Comparison of ENCODE assay signal across 28 cellular contexts in genomic region chr4:9685692-9686091, GRCh38.
"Had no signal": no experiment of that assay in that cellular context is flagged by ENCODE, and none has a peak within 500 bp of the region (broad histone marks: within the 10 kb centered on the region; RNA-seq: fewer than 3 reads in every experiment).

No MANE protein-coding gene starts in this region.

- H3K36me3 ChIP-seq: breast epithelium, colonic mucosa, Peyer's patch, SJCRH30 had no signal

- H3K27ac ChIP-seq: breast epithelium, colonic mucosa, Peyer's patch, RWPE1, SJCRH30 had no signal

- H3K4me1 ChIP-seq: breast epithelium, colonic mucosa, Peyer's patch, SJCRH30 had no signal

- H3K4me3 ChIP-seq: breast epithelium, colonic mucosa, Peyer's patch, SJCRH30 had no signal

- H3K36me3 Mint-ChIP-seq: activated CD4-positive, alpha-beta memory T cell treated with anti-CD3 and anti-CD28 coated beads for 36 hours; activated naive CD4-positive, alpha-beta T cell treated with anti-CD3 and anti-CD28 coated beads, Interleukin-2, amount 10 ng/mL, durations not matched to agents 7 days and 5 days; activated naive CD8-positive, alpha-beta T cell treated with anti-CD3 and anti-CD28 coated beads for 36 hours; IgD-negative memory B cell had no signal

- H3K27ac Mint-ChIP-seq: activated B cell treated with CpG ODN at 0.5 μM for 24 hours; activated CD4-positive, alpha-beta memory T cell treated with anti-CD3 and anti-CD28 coated beads for 36 hours; activated CD4-positive, alpha-beta T cell treated with anti-CD3 and anti-CD28 coated beads, Interleukin-2, amount 10 ng/mL, durations not matched to agents 7 days and 5 days; activated naive CD4-positive, alpha-beta T cell treated with anti-CD3 and anti-CD28 coated beads, Interleukin-2, amount 10 ng/mL, durations not matched to agents 7 days and 5 days; activated naive CD8-positive, alpha-beta T cell treated with anti-CD3 and anti-CD28 coated beads for 36 hours; IgD-negative memory B cell; T-helper 1 cell treated with Interleukin-12 subunit alpha and Interleukin-12 subunit beta and Interleukin-4 antibody, amounts not matched to agents 30 μg/mL and 1 μg/mL, for 36 hours had no signal

- H3K27me3 ChIP-seq: breast epithelium, colonic mucosa, Peyer's patch, SJCRH30 had no signal

- H3K4me1 Mint-ChIP-seq: activated naive CD8-positive, alpha-beta T cell treated with anti-CD3 and anti-CD28 coated beads for 36 hours had no signal

- H3K9me3 Mint-ChIP-seq: activated B cell treated with CpG ODN at 0.5 μM for 24 hours; activated CD4-positive, alpha-beta memory T cell treated with anti-CD3 and anti-CD28 coated beads for 36 hours; activated CD4-positive, alpha-beta T cell treated with anti-CD3 and anti-CD28 coated beads, Interleukin-2, amount 10 ng/mL, durations not matched to agents 7 days and 5 days; activated naive CD4-positive, alpha-beta T cell treated with anti-CD3 and anti-CD28 coated beads, Interleukin-2, amount 10 ng/mL, durations not matched to agents 7 days and 5 days; activated naive CD8-positive, alpha-beta T cell treated with anti-CD3 and anti-CD28 coated beads for 36 hours; activated T-cell treated with anti-CD3 and anti-CD28 coated beads, Interleukin-2, amount 50 U/mL, for 4 hours; IgD-negative memory B cell; T-helper 1 cell treated with Interleukin-12 subunit alpha and Interleukin-12 subunit beta and Interleukin-4 antibody, amounts not matched to agents 30 μg/mL and 1 μg/mL, for 36 hours had no signal

- H3K4me3 Mint-ChIP-seq: activated B cell treated with CpG ODN at 0.5 μM for 24 hours; activated CD4-positive, alpha-beta memory T cell treated with anti-CD3 and anti-CD28 coated beads for 36 hours; activated CD4-positive, alpha-beta T cell treated with anti-CD3 and anti-CD28 coated beads, Interleukin-2, amount 10 ng/mL, durations not matched to agents 7 days and 5 days; activated naive CD4-positive, alpha-beta T cell treated with anti-CD3 and anti-CD28 coated beads, Interleukin-2, amount 10 ng/mL, durations not matched to agents 7 days and 5 days; activated naive CD8-positive, alpha-beta T cell treated with anti-CD3 and anti-CD28 coated beads for 36 hours; activated T-cell treated with anti-CD3 and anti-CD28 coated beads, Interleukin-2, amount 50 U/mL, for 4 hours; IgD-negative memory B cell; T-helper 1 cell treated with Interleukin-12 subunit alpha and Interleukin-12 subunit beta and Interleukin-4 antibody, amounts not matched to agents 30 μg/mL and 1 μg/mL, for 36 hours had no signal

- H3K27me3 Mint-ChIP-seq: activated CD4-positive, alpha-beta memory T cell treated with anti-CD3 and anti-CD28 coated beads for 36 hours; activated naive CD8-positive, alpha-beta T cell treated with anti-CD3 and anti-CD28 coated beads for 36 hours had no signal

- ATAC-seq: activated T-cell treated with anti-CD3 and anti-CD28 coated beads, Interleukin-2, amount 50 U/mL, for 4 hours had no signal

- H3K9me3 ChIP-seq: breast epithelium, colonic mucosa, Peyer's patch, SJCRH30, SK-N-SH had no signal

- DNase-seq: activated B cell treated with CpG ODN at 0.5 μM for 24 hours; activated CD4-positive, alpha-beta memory T cell treated with anti-CD3 and anti-CD28 coated beads for 36 hours; activated CD4-positive, alpha-beta T cell treated with anti-CD3 and anti-CD28 coated beads for 1 hour; activated CD4-positive, alpha-beta T cell treated with anti-CD3 and anti-CD28 coated beads, Interleukin-2, amount 10 ng/mL, durations not matched to agents 7 days and 5 days; activated CD8-positive, alpha-beta memory T cell treated with anti-CD3 and anti-CD28 coated beads for 24 hours; activated gamma-delta T cell treated with Interleukin-2 at 50 U/mL for 16 hours; activated naive CD4-positive, alpha-beta T cell treated with anti-CD3 and anti-CD28 coated beads, Interleukin-2, amount 10 ng/mL, durations not matched to agents 7 days and 5 days; activated naive CD8-positive, alpha-beta T cell treated with anti-CD3 and anti-CD28 coated beads for 36 hours; activated T-cell treated with anti-CD3 and anti-CD28 coated beads, Interleukin-2, amount 50 U/mL, for 4 hours; caudate nucleus; colonic mucosa; KG1; NCI-H1048; NCI-H146; NCI-H187 treated with DMSO at 0.1 percent for 48 hours; NCI-H2107; NCI-H510A treated with DMSO at 0.1 percent for 48 hours; NCI-H774; NK-92 treated with Interleukin-12 subunit alpha and Interleukin-12 subunit beta, amount 100 ng/mL, for 24 hours; Peyer's patch; Right ventricle myocardium superior; SJCRH30; SK-N-SH; SW 1271 had no signal
